Comparison of ENCODE assay signal across 16 cellular contexts in the genomic region with DNA sequence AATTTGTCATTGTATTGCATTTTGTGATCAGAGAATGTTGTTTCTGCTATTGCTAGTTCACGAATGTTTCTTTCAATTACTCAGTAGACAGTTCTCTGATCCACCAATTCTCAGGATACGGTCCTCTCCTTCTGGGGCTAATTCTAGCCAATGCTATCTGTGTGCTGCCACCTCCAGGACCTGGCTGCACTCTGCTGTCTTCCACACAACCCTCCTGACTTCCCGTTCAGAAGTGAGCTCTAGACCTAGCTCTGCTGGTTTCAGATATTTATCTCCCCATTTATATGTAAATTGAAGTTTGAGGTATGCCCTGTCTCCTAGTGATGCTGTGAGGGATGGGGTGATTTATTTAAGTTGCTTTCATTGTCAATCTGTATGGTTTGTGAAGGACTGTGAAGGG. TPM values are rescaled to one million over a fixed set of nuclear protein-coding genes. Genes with fewer than 3 reads are reported as not detected.
DNase-seq lines count a peak whose midpoint lies in the region; ATAC-seq and TF ChIP-seq lines count a peak whose summit lies in the region.
"Had no signal": no experiment of that assay in that cellular context is flagged by ENCODE, and none has a peak within 500 bp of the region (broad histone marks: within the 10 kb centered on the region; RNA-seq: fewer than 3 reads in every experiment).

No MANE protein-coding gene starts in this region.

- H2AFZ ChIP-seq in SK-N-SH (ENCODE audit: low read depth), result no peak overlapping the region

- TF ChIP-seq RAD21 in SK-N-SH (IDR thresholded peaks at IDR 0.05; ENCODE audit: low read length), result peak; percentile 36

- H3K27ac ChIP-seq in SK-N-SH (ENCODE audit: low read depth in 2 of 2, low read length in 1 of 2) (no peak overlapping the region), gastroesophageal sphincter (no peak overlapping the region)

- no peaks in the 10 kb centered on the region for H3F3A ChIP-seq in SK-N-SH (replicated peaks; ENCODE audit: insufficient read depth)

- no peak overlapping the region for H3K4me2 ChIP-seq in SK-N-SH

- H3K9me3 Mint-ChIP-seq in CD14-positive monocyte, result peaks cover 0 to 2% (median 0%) of the 10 kb centered on the region in 7 donors
- H3K9me3 Mint-ChIP-seq: activated CD4-positive, alpha-beta memory T cell treated with anti-CD3 and anti-CD28 coated beads for 36 hours; CD4-positive, CD25-positive, alpha-beta regulatory T cell; central memory CD8-positive, alpha-beta T cell; natural killer cell treated with Interleukin-12 subunit alpha and Interleukin-12 subunit beta and Interleukin-15 and Interleukin-18, amount 100 ng/mL, for 72 hours had no signal

- 69% methylated on average over 3 of the region's 3 CpGs for WGBS in SK-N-SH (ENCODE audit: low lambda C conversion rate)
- WGBS in gastroesophageal sphincter (ENCODE audit: low coverage in 1 of 2), 2 donors, result 54 to 80% methylated on average over 3 of the region's 3 CpGs

- peaks cover 35 to 46% of the 10 kb centered on the region in 2 donors for H3K36me3 Mint-ChIP-seq in CD14-positive monocyte

- no peak overlapping the region for H3K4me3 Mint-ChIP-seq in CD14-positive monocyte
- H3K4me3 Mint-ChIP-seq: activated CD4-positive, alpha-beta memory T cell treated with anti-CD3 and anti-CD28 coated beads for 36 hours; CD4-positive, CD25-positive, alpha-beta regulatory T cell; central memory CD8-positive, alpha-beta T cell; natural killer cell treated with Interleukin-12 subunit alpha and Interleukin-12 subunit beta and Interleukin-15 and Interleukin-18, amount 100 ng/mL, for 72 hours had no signal

- intact Hi-C loops in CD14-positive monocyte (cut with micrococcal nuclease), result no loop called here

- no peaks in the 10 kb centered on the region for H3K9me2 ChIP-seq in SK-N-SH

- peak; percentile 24 for TF ChIP-seq CTCF in AG10803 (conservative IDR thresholded peaks at IDR 0.05; ENCODE audit: low read length)
- TF ChIP-seq CTCF in SK-N-SH (IDR thresholded peaks at IDR 0.05), result no peak
- TF ChIP-seq CTCF in fibroblast of the aortic adventitia (IDR thresholded peaks at IDR 0.05; ENCODE audit: insufficient read depth, low read length), result no peak
- no peak for TF ChIP-seq CTCF in gastroesophageal sphincter (IDR thresholded peaks at IDR 0.05)
- no peak for TF ChIP-seq CTCF in CD14-positive monocyte (IDR thresholded peaks at IDR 0.05)

- H3K4me1 ChIP-seq in SK-N-SH (ENCODE audit: control insufficient read depth in 1 of 2, insufficient read depth in 2 of 2, low read depth in 1 of 2, low read length in 1 of 2) (no peaks in the 10 kb centered on the region), gastroesophageal sphincter (no peaks in the 10 kb centered on the region)

- H3K27me3 ChIP-seq in H7 (ENCODE audit: control insufficient read depth, insufficient read depth, low read length) (no peaks in the 10 kb centered on the region), SK-N-SH (ENCODE audit: insufficient read depth) (no peaks in the 10 kb centered on the region), gastroesophageal sphincter (no peaks in the 10 kb centered on the region)

- H3K27ac Mint-ChIP-seq in CD14-positive monocyte, result no peak overlapping the region
- H3K27ac Mint-ChIP-seq: activated CD4-positive, alpha-beta memory T cell treated with anti-CD3 and anti-CD28 coated beads for 36 hours had no signal

- no peaks in the 10 kb centered on the region for H4K20me1 ChIP-seq in SK-N-SH (ENCODE audit: insufficient read depth)

- H3K9ac ChIP-seq in SK-N-SH, result no peak overlapping the region

- CTCF ChIA-PET in SK-N-SH (lab: Yijun Ruan, JAX), result interaction anchor here (0.7 to 1.8 kb wide), 7 partner anchors 11 to 286 kb away, joined by 3 to 4 read pairs (median 4); no protein-coding TSS in a partner anchor

- no peaks in the 10 kb centered on the region for H3K9me3 ChIP-seq in SK-N-SH
- no peaks in the 10 kb centered on the region for H3K9me3 ChIP-seq in gastroesophageal sphincter

- no peak overlapping the region for H3K4me3 ChIP-seq in AG10803 (ENCODE audit: low read length)
- no peak overlapping the region for H3K4me3 ChIP-seq in H7 (ENCODE audit: insufficient read depth, low read depth, low read length)
- H3K4me3 ChIP-seq in SK-N-SH (ENCODE audit: low read depth in 2 of 2, low read length in 1 of 2), result no peak overlapping the region
- no peak overlapping the region for H3K4me3 ChIP-seq in fibroblast of the aortic adventitia (ENCODE audit: low read depth, low read length)
- H3K4me3 ChIP-seq in gastroesophageal sphincter, result no peak overlapping the region

- H3K4me1 Mint-ChIP-seq in CD14-positive monocyte, result no peaks in the 10 kb centered on the region
- H3K4me1 Mint-ChIP-seq: central memory CD8-positive, alpha-beta T cell had no signal

- H3K79me2 ChIP-seq in SK-N-SH (ENCODE audit: insufficient read depth), result no peaks in the 10 kb centered on the region

- POLR2A ChIA-PET in SK-N-SH (lab: Yijun Ruan, JAX), result no interaction called here

- TF ChIP-seq EP300 in SK-N-SH (IDR thresholded peaks at IDR 0.05; ENCODE audit: borderline replicate concordance in 1 of 2, low read depth in 1 of 2, low read length in 1 of 2) (no peak), gastroesophageal sphincter (IDR thresholded peaks at IDR 0.05) (no peak)

- no peak for ATAC-seq in gastroesophageal sphincter
- ATAC-seq: left lobe of liver; natural killer cell treated with Interleukin-12 subunit alpha and Interleukin-12 subunit beta and Interleukin-15 and Interleukin-18, amount 100 ng/mL, for 72 hours; sciatic nerve had no signal

- H3K27me3 Mint-ChIP-seq in CD14-positive monocyte (ENCODE audit: low read depth in 3 of 3), result peaks cover 0 to 2% (median 0%) of the 10 kb centered on the region in 3 donors
- H3K27me3 Mint-ChIP-seq: activated CD4-positive, alpha-beta memory T cell treated with anti-CD3 and anti-CD28 coated beads for 36 hours; CD4-positive, CD25-positive, alpha-beta regulatory T cell; central memory CD8-positive, alpha-beta T cell; natural killer cell treated with Interleukin-12 subunit alpha and Interleukin-12 subunit beta and Interleukin-15 and Interleukin-18, amount 100 ng/mL, for 72 hours had no signal

- H3K36me3 ChIP-seq in H7 (replicated peaks; ENCODE audit: control insufficient read depth, insufficient read depth, low read length), result no peaks in the 10 kb centered on the region; the same call in 1 of the 2 replicates
- no peaks in the 10 kb centered on the region for H3K36me3 ChIP-seq in SK-N-SH (replicated peaks in 1 of 2; ENCODE audit: control insufficient read depth in 1 of 2, insufficient read depth in 2 of 2, low read length in 1 of 2)
- peaks cover 0 to 22% of the 10 kb centered on the region in 2 donors for H3K36me3 ChIP-seq in gastroesophageal sphincter

- DNase-seq in AG10803 (ENCODE audit: low read depth), result no peak
- peak; percentile 62 for DNase-seq in H7
- DNase-seq in SK-N-SH, result peak; percentile 34
- DNase-seq in fibroblast of the aortic adventitia (ENCODE audit: low read depth), result peak; percentile 8
- DNase-seq in CD14-positive monocyte (ENCODE audit: low spot score), result no peak
- DNase-seq in HPDE6-E6E7 (ENCODE audit: extremely low spot score), result no peak
- DNase-seq in NCI-H748 treated with DMSO at 0.1 percent for 48 hours (lab: John Stamatoyannopoulos, UW), result no peak
- DNase-seq: activated CD4-positive, alpha-beta memory T cell treated with anti-CD3 and anti-CD28 coated beads for 36 hours; activated naive CD4-positive, alpha-beta T cell; CD4-positive, CD25-positive, alpha-beta regulatory T cell; NCI-H1105 had no signal

- TF ChIP-seq POLR2A in gastroesophageal sphincter (IDR thresholded peaks at IDR 0.05), result no peak

TF ChIP-seq in SK-N-SH, 30 proteins besides CTCF, POLR2A, EP300 and RAD21 (continues in another document):
- TF ChIP-seq JUND (IDR thresholded peaks at IDR 0.05), result no peak
- TF ChIP-seq FOXM1 (IDR thresholded peaks at IDR 0.05; ENCODE audit: low read depth), result no peak
- no peak for TF ChIP-seq POLR2AphosphoS5 (IDR thresholded peaks at IDR 0.05; ENCODE audit: low read depth, low read length)
- TF ChIP-seq SMC3 (IDR thresholded peaks at IDR 0.05; ENCODE audit: low read depth, low read length), result no peak; the same call in 1 of the 2 replicates
- TF ChIP-seq GABPA (IDR thresholded peaks at IDR 0.05; ENCODE audit: low read depth), result no peak
- TF ChIP-seq RXRA (IDR thresholded peaks at IDR 0.05; ENCODE audit: borderline replicate concordance, low read depth), result no peak

RNA-seq across cellular contexts. Expression of a gene that starts 21.7 kb away (rescaled TPM):
- 83.0 and 105 TPM in 2 replicates for total RNA-seq in H7 (2014; rRNA removed; shearing (Covaris generic))
- polyA plus RNA-seq in SK-N-SH (2012; rRNA removed) (81.1 and 89.7 TPM in 2 replicates), CD14-positive monocyte (100 to 1,000 TPM in 1 of 2 donors, 10 to 100 TPM in 1; 95.1 to 103 TPM)
- polyA plus RNA-seq in SK-N-SH (2012; cell fraction: cytosol; rRNA removed), result 60.5 and 70.6 TPM in 2 replicates
- polyA plus RNA-seq in SK-N-SH (2012; cell fraction: nucleus; rRNA removed), result 33.2 and 36.5 TPM in 2 replicates
- total RNA-seq in fibroblast of the aortic adventitia (ENCODE audit: low replicate concordance) (50.3 and 52.2 TPM in 2 replicates), gastroesophageal sphincter (10 to 100 TPM; 47.9 to 60.0 (median 52.0) TPM)

RNA-seq across cellular contexts. Expression of a gene that starts 48.9 kb away (rescaled TPM):
- total RNA-seq in H7 (2014; rRNA removed; shearing (Covaris generic)), result 26.8 and 36.0 TPM in 2 replicates
- 0.80 and 1.3 TPM in 2 replicates for polyA plus RNA-seq in SK-N-SH (2012; rRNA removed)
- polyA plus RNA-seq in SK-N-SH (2012; cell fraction: cytosol; rRNA removed), result 0.50 and 0.92 TPM in 2 replicates
- 1.1 and 1.3 TPM in 2 replicates for polyA plus RNA-seq in SK-N-SH (2012; cell fraction: nucleus; rRNA removed)
- total RNA-seq in fibroblast of the aortic adventitia (ENCODE audit: low replicate concordance), result 2.6 and 7.9 TPM in 2 replicates
- 1 to 10 TPM in 3 of 4 donors, under 1 TPM in 1; 0.93 to 2.7 (median 1.8) TPM for total RNA-seq in gastroesophageal sphincter
- polyA plus RNA-seq in CD14-positive monocyte, result under 1 TPM; 0.04 to 0.15 TPM

RNA-seq across cellular contexts. Expression of a gene that starts 58.4 kb away (rescaled TPM):
- 65.9 and 68.0 TPM in 2 replicates for total RNA-seq in H7 (2014; rRNA removed; shearing (Covaris generic))
- 3.0 and 3.7 TPM in 2 replicates for polyA plus RNA-seq in SK-N-SH (2012; rRNA removed)
- 1.1 and 1.5 TPM in 2 replicates for polyA plus RNA-seq in SK-N-SH (2012; cell fraction: cytosol; rRNA removed)
- 15.7 and 17.1 TPM in 2 replicates for polyA plus RNA-seq in SK-N-SH (2012; cell fraction: nucleus; rRNA removed)
- total RNA-seq in fibroblast of the aortic adventitia (ENCODE audit: low replicate concordance), result 0.33 and 2.5 TPM in 2 replicates
- total RNA-seq in gastroesophageal sphincter, result 1 to 10 TPM; 2.9 to 8.4 (median 6.9) TPM
- 1 to 10 TPM; 2.3 to 4.4 TPM for polyA plus RNA-seq in CD14-positive monocyte

Comparison
In these comparisons a context has a peak if more than half of its experiments do, and no peak if none do; other contexts are left out.
1. DNase-seq: peak in H7 (single experiment), SK-N-SH (single experiment) and fibroblast of the aortic adventitia (single experiment); none in AG10803 (single experiment), CD14-positive monocyte (single experiment), HPDE6-E6E7 (single experiment) and NCI-H748 treated with DMSO at 0.1 percent for 48 hours (single experiment).